18 cellular contexts compared by ENCODE assay signal in genomic region chr3:125061170-125061569, GRCh38. TPM values are rescaled to one million over a fixed set of nuclear protein-coding genes. Genes with fewer than 3 reads are reported as not detected.
DNase-seq lines count a peak whose midpoint lies in the region; ATAC-seq and TF ChIP-seq lines count a peak whose summit lies in the region.
"Had no signal": no experiment of that assay in that cellular context is flagged by ENCODE, and none has a peak within 500 bp of the region (broad histone marks: within the 10 kb centered on the region; RNA-seq: fewer than 3 reads in every experiment).

No MANE protein-coding gene starts in this region.

- DNase-seq in activated naive CD4-positive, alpha-beta T cell (lab: John Stamatoyannopoulos, UW), result no peak
- DNase-seq in fibroblast of pulmonary artery (ENCODE audit: low read depth), result peak; percentile 94
- DNase-seq in aorta, result no peak
- DNase-seq in activated CD8-positive, alpha-beta memory T cell treated with anti-CD3 and anti-CD28 coated beads, Interleukin-2, amount 10 ng/mL, durations not matched to agents 7 days and 5 days, result no peak
- no peak for DNase-seq in activated CD4-positive, alpha-beta T cell treated with anti-CD3 and anti-CD28 coated beads for 36 hours
- DNase-seq: 8988T; activated CD4-positive, CD25-positive, alpha-beta regulatory T cell treated with anti-CD3 and anti-CD28 coated beads, Interleukin-2, amount 50 U/mL, for 72 hours; activated gamma-delta T cell treated with Interleukin-2 at 50 U/mL for 16 hours; effector memory CD8-positive, alpha-beta T cell; GF-D8; kidney glomerular epithelial cell; NCI-H187 treated with DMSO at 0.1 percent for 48 hours; spleen; stimulated activated naive B cell treated with anti-CD40 and anti-IgM and Interleukin-4, amounts not matched to agents 10 μg/mL and 1 μg/mL and 100 μg/mL, for 72 hours had no signal

- intact Hi-C loops in aorta (cut with DNase I), result no loop called here
- intact Hi-C loops in activated CD4-positive, alpha-beta T cell treated with anti-CD3 and anti-CD28 coated beads for 36 hours (cut with DNase I, micrococcal nuclease), result no loop called here

- peak; percentile 85 for ATAC-seq in aorta (ENCODE audit: low FRiP score)
- no peak for ATAC-seq in HG02840 (IDR thresholded peaks at IDR 0.05; ENCODE audit: low FRiP score, unreplicated experiment)
- no peak for ATAC-seq in activated CD8-positive, alpha-beta memory T cell treated with anti-CD3 and anti-CD28 coated beads, Interleukin-2, amount 10 ng/mL, durations not matched to agents 7 days and 5 days
- ATAC-seq in activated CD4-positive, alpha-beta T cell treated with anti-CD3 and anti-CD28 coated beads for 36 hours, result no peak
- ATAC-seq: effector memory CD8-positive, alpha-beta T cell; stimulated activated naive B cell treated with anti-CD40 and anti-IgM and Interleukin-4, amounts not matched to agents 10 μg/mL and 1 μg/mL and 100 μg/mL, for 72 hours had no signal

- peaks cover 5 to 8% of the 10 kb centered on the region in 2 donors for H3K4me1 ChIP-seq in aorta (ENCODE audit: control insufficient read depth in 1 of 2, insufficient read depth in 2 of 2, low read length in 2 of 2)

- peak overlapping the region in 1 of 2 donors; percentile 80 for H3K27ac ChIP-seq in aorta (ENCODE audit: low read depth in 1 of 2, low read length in 2 of 2)
- H3K27ac ChIP-seq: spleen had no signal

- H3K27me3 ChIP-seq in aorta (ENCODE audit: control insufficient read depth in 1 of 2, insufficient read depth in 2 of 2, low read length in 1 of 2), result no peaks in the 10 kb centered on the region
- H3K27me3 ChIP-seq: Peyer's patch, spleen had no signal

- 4 to 9% methylated on average over 4 of the region's 4 CpGs for WGBS in aorta, 2 donors

- H3K9me3 ChIP-seq in aorta (ENCODE audit: control insufficient read depth, low read length), result no peaks in the 10 kb centered on the region
- H3K9me3 ChIP-seq: Peyer's patch, spleen had no signal

- H3K4me3 Mint-ChIP-seq in activated naive CD4-positive, alpha-beta T cell treated with anti-CD3 and anti-CD28 coated beads, Interleukin-2, amount 50 U/mL, for 24 hours, result no peak overlapping the region
- peak overlapping the region in 1 of 3 experiments; percentile 6 for H3K4me3 Mint-ChIP-seq in nephron
- H3K4me3 Mint-ChIP-seq in activated CD8-positive, alpha-beta memory T cell treated with anti-CD3 and anti-CD28 coated beads, Interleukin-2, amount 10 ng/mL, durations not matched to agents 7 days and 5 days, result no peak overlapping the region
- no peak overlapping the region for H3K4me3 Mint-ChIP-seq in activated CD4-positive, alpha-beta T cell treated with anti-CD3 and anti-CD28 coated beads for 36 hours
- H3K4me3 Mint-ChIP-seq: effector memory CD8-positive, alpha-beta T cell; stimulated activated naive B cell treated with anti-CD40 and anti-IgM and Interleukin-4, amounts not matched to agents 10 μg/mL and 1 μg/mL and 100 μg/mL, for 72 hours had no signal

- H3K27ac Mint-ChIP-seq in activated naive CD4-positive, alpha-beta T cell treated with anti-CD3 and anti-CD28 coated beads, Interleukin-2, amount 50 U/mL, for 24 hours, result peak overlapping the region; percentile 15
- H3K27ac Mint-ChIP-seq in nephron, result peak overlapping the region in 2 of 3 experiments; percentile 3 to 59
- H3K27ac Mint-ChIP-seq in activated CD8-positive, alpha-beta memory T cell treated with anti-CD3 and anti-CD28 coated beads, Interleukin-2, amount 10 ng/mL, durations not matched to agents 7 days and 5 days, result no peak overlapping the region
- no peak overlapping the region for H3K27ac Mint-ChIP-seq in activated CD4-positive, alpha-beta T cell treated with anti-CD3 and anti-CD28 coated beads for 36 hours
- H3K27ac Mint-ChIP-seq: effector memory CD8-positive, alpha-beta T cell; stimulated activated naive B cell treated with anti-CD40 and anti-IgM and Interleukin-4, amounts not matched to agents 10 μg/mL and 1 μg/mL and 100 μg/mL, for 72 hours had no signal

- peaks cover 11% of the 10 kb centered on the region for H3K4me1 Mint-ChIP-seq in activated naive CD4-positive, alpha-beta T cell treated with anti-CD3 and anti-CD28 coated beads, Interleukin-2, amount 50 U/mL, for 24 hours
- peaks cover 21% of the 10 kb centered on the region for H3K4me1 Mint-ChIP-seq in nephron
- H3K4me1 Mint-ChIP-seq in activated CD8-positive, alpha-beta memory T cell treated with anti-CD3 and anti-CD28 coated beads, Interleukin-2, amount 10 ng/mL, durations not matched to agents 7 days and 5 days, result peaks cover 7% of the 10 kb centered on the region
- peaks cover 4% of the 10 kb centered on the region for H3K4me1 Mint-ChIP-seq in activated CD4-positive, alpha-beta T cell treated with anti-CD3 and anti-CD28 coated beads for 36 hours
- H3K4me1 Mint-ChIP-seq: stimulated activated naive B cell treated with anti-CD40 and anti-IgM and Interleukin-4, amounts not matched to agents 10 μg/mL and 1 μg/mL and 100 μg/mL, for 72 hours had no signal

- H3K9me3 Mint-ChIP-seq in activated naive CD4-positive, alpha-beta T cell treated with anti-CD3 and anti-CD28 coated beads, Interleukin-2, amount 50 U/mL, for 24 hours, result no peaks in the 10 kb centered on the region
- peaks cover 4% of the 10 kb centered on the region for H3K9me3 Mint-ChIP-seq in nephron
- H3K9me3 Mint-ChIP-seq in activated CD8-positive, alpha-beta memory T cell treated with anti-CD3 and anti-CD28 coated beads, Interleukin-2, amount 10 ng/mL, durations not matched to agents 7 days and 5 days (ENCODE audit: low read depth), result no peaks in the 10 kb centered on the region
- no peaks in the 10 kb centered on the region for H3K9me3 Mint-ChIP-seq in activated CD4-positive, alpha-beta T cell treated with anti-CD3 and anti-CD28 coated beads for 36 hours (ENCODE audit: low read depth)
- H3K9me3 Mint-ChIP-seq: effector memory CD8-positive, alpha-beta T cell had no signal

- no peaks in the 10 kb centered on the region for H3K36me3 ChIP-seq in aorta (ENCODE audit: control insufficient read depth in 1 of 2, insufficient read depth in 2 of 2, low read length in 1 of 2)
- H3K36me3 ChIP-seq: Peyer's patch, spleen had no signal

- TF ChIP-seq CTCF in fibroblast of pulmonary artery (IDR thresholded peaks at IDR 0.05; ENCODE audit: low read length, missing control alignments), result no peak
- no peak for TF ChIP-seq CTCF in nephron (IDR thresholded peaks at IDR 0.05; ENCODE audit: unreplicated experiment in 3 of 3)

- peaks cover 6% of the 10 kb centered on the region for H3K27me3 Mint-ChIP-seq in activated naive CD4-positive, alpha-beta T cell treated with anti-CD3 and anti-CD28 coated beads, Interleukin-2, amount 50 U/mL, for 24 hours
- H3K27me3 Mint-ChIP-seq in nephron (ENCODE audit: low read depth), result peaks cover 10% of the 10 kb centered on the region
- H3K27me3 Mint-ChIP-seq in activated CD8-positive, alpha-beta memory T cell treated with anti-CD3 and anti-CD28 coated beads, Interleukin-2, amount 10 ng/mL, durations not matched to agents 7 days and 5 days, result peaks cover 45% of the 10 kb centered on the region
- peaks cover 21% of the 10 kb centered on the region for H3K27me3 Mint-ChIP-seq in activated CD4-positive, alpha-beta T cell treated with anti-CD3 and anti-CD28 coated beads for 36 hours

- POLR2A ChIA-PET in activated CD4-positive, alpha-beta T cell treated with anti-CD3 and anti-CD28 coated beads for 36 hours (lab: Charles Lee), result no interaction called here

- H3K4me3 ChIP-seq in fibroblast of pulmonary artery (replicated peaks; ENCODE audit: low read depth, low read length), result peak overlapping the region; percentile 25
- H3K4me3 ChIP-seq in aorta (ENCODE audit: low read length in 2 of 2), result no peak overlapping the region
- H3K4me3 ChIP-seq: Peyer's patch, spleen had no signal

- peaks cover 3% of the 10 kb centered on the region for H3K36me3 Mint-ChIP-seq in activated naive CD4-positive, alpha-beta T cell treated with anti-CD3 and anti-CD28 coated beads, Interleukin-2, amount 50 U/mL, for 24 hours
- no peaks in the 10 kb centered on the region for H3K36me3 Mint-ChIP-seq in nephron (ENCODE audit: low read depth)
- peaks cover 1% of the 10 kb centered on the region for H3K36me3 Mint-ChIP-seq in activated CD8-positive, alpha-beta memory T cell treated with anti-CD3 and anti-CD28 coated beads, Interleukin-2, amount 10 ng/mL, durations not matched to agents 7 days and 5 days
- H3K36me3 Mint-ChIP-seq in activated CD4-positive, alpha-beta T cell treated with anti-CD3 and anti-CD28 coated beads for 36 hours (ENCODE audit: low read depth), result no peaks in the 10 kb centered on the region

- CTCF ChIA-PET in activated CD8-positive, alpha-beta memory T cell treated with anti-CD3 and anti-CD28 coated beads, Interleukin-2, amount 10 ng/mL, durations not matched to agents 7 days and 5 days (lab: Charles Lee), result no interaction called here
- CTCF ChIA-PET in activated CD4-positive, alpha-beta T cell treated with anti-CD3 and anti-CD28 coated beads for 36 hours (lab: Charles Lee), result no interaction called here

RNA-seq across cellular contexts. Expression of gene HEG1, which starts 5.4 kb away (rescaled TPM):
- 100 to 1,000 TPM in 1 of 2 donors, 10 to 100 TPM in 1; 99.3 to 204 TPM for total RNA-seq in aorta
- polyA plus RNA-seq in aorta, result 10 to 100 TPM in 1 of 2 donors, 1 to 10 TPM in 1; 4.9 to 12.0 TPM
- 10 to 100 TPM; 38.5 to 75.6 TPM for total RNA-seq in activated CD8-positive, alpha-beta memory T cell treated with anti-CD3 and anti-CD28 coated beads, Interleukin-2, amount 10 ng/mL, durations not matched to agents 7 days and 5 days
- 1 to 10 TPM; 5.9 to 6.4 TPM for total RNA-seq in activated CD4-positive, alpha-beta T cell treated with anti-CD3 and anti-CD28 coated beads for 36 hours

Comparison
In these comparisons a context has a peak if more than half of its experiments do, and no peak if none do; other contexts are left out.
1. H3K27ac Mint-ChIP-seq: peak in activated naive CD4-positive, alpha-beta T cell treated with anti-CD3 and anti-CD28 coated beads, Interleukin-2, amount 50 U/mL, for 24 hours (single experiment) and nephron (2 of 3); none in activated CD8-positive, alpha-beta memory T cell treated with anti-CD3 and anti-CD28 coated beads, Interleukin-2, amount 10 ng/mL, durations not matched to agents 7 days and 5 days (single experiment) and activated CD4-positive, alpha-beta T cell treated with anti-CD3 and anti-CD28 coated beads for 36 hours (single experiment).
2. RNA of gene HEG1, which starts 5.4 kb away (total RNA-seq): 99.3 to 204 TPM in aorta and 38.5 to 75.6 TPM in activated CD8-positive, alpha-beta memory T cell treated with anti-CD3 and anti-CD28 coated beads, Interleukin-2, amount 10 ng/mL, durations not matched to agents 7 days and 5 days; 5.9 to 6.4 TPM in activated CD4-positive, alpha-beta T cell treated with anti-CD3 and anti-CD28 coated beads for 36 hours; every median in the first group is over 4 times any median in the second.